ENCODE assay signal across 11 cellular contexts in the genomic region with DNA sequence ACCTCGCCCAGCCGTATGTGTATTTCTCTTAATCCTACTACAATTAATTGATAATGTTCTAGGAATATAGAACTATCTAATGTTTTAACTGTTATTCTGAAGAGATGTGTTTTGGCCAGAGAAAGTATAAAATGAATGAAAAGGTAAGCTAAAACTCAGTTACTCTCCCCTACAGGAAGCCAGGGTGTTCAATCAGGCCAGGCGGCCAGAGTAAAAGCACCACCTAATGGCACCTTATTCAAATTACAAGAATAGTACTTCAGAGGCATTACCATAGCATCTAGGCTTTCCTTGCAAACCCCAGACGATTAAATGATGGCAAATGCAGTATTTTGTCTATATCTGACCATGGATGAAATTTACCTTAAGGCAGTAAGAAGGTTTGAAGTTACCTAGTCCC. TPM values are rescaled to one million over a fixed set of nuclear protein-coding genes. Genes with fewer than 3 reads are reported as not detected.
DNase-seq lines count a peak whose midpoint lies in the region; ATAC-seq, FAIRE-seq and TF ChIP-seq lines count a peak whose summit lies in the region.
"Had no signal": no experiment of that assay in that cellular context is flagged by ENCODE, and none has a peak within 500 bp of the region (broad histone marks: within the 10 kb centered on the region; RNA-seq: fewer than 3 reads in every experiment).

No MANE protein-coding gene starts in this region.

- H3K4me1 ChIP-seq in neuronal stem cell (ENCODE audit: control insufficient read depth in 2 of 2, insufficient read depth in 1 of 2, low read depth in 1 of 2, low read length in 2 of 2) = no peaks in the 10 kb centered on the region
- H3K4me1 ChIP-seq: spleen had no signal

- WGBS in neuronal stem cell (ENCODE audit: extremely low coverage in 2 of 2, insufficient read length in 2 of 2, insufficient replicate concordance in 1 of 2), 2 donors = no CpG with 5 or more reads among the region's 4 CpGs

- H3K9me3 ChIP-seq in neuronal stem cell (replicated peaks in 1 of 2; ENCODE audit: control insufficient read depth in 2 of 2, insufficient read depth in 1 of 2, low read depth in 1 of 2, low read length in 2 of 2) = peaks cover 0 to 4% of the 10 kb centered on the region in 2 donors
- H3K9me3 ChIP-seq: spleen had no signal

- TF ChIP-seq CTCF in C4-2B (conservative IDR thresholded peaks at IDR 0.05) (peak; percentile 60), fibroblast of pulmonary artery (IDR thresholded peaks at IDR 0.05; ENCODE audit: low read length, missing control alignments) (peak; percentile 29)

- H3K4ac ChIP-seq in neuronal stem cell (ENCODE audit: low read length) = no peak overlapping the region

- H3K23ac ChIP-seq in neuronal stem cell (ENCODE audit: low read depth, low read length, poor library complexity) = no peak overlapping the region

- H3K4me1 Mint-ChIP-seq in stimulated activated effector memory CD8-positive, alpha-beta T cell treated with anti-CD3 and anti-CD28 coated beads, Interleukin-12 subunit alpha, Interleukin-12 subunit beta, amount 100 ng/mL, for 72 hours = peaks cover 13% of the 10 kb centered on the region

- no peaks in the 10 kb centered on the region for H3K79me1 ChIP-seq in neuronal stem cell (ENCODE audit: low read depth, low read length)

- H3K18ac ChIP-seq in neuronal stem cell (ENCODE audit: low read length) = no peak overlapping the region

- H3K36me3 ChIP-seq in neuronal stem cell (replicated peaks in 1 of 2; ENCODE audit: control insufficient read depth in 2 of 2, insufficient read depth in 2 of 2, low read length in 2 of 2) = no peaks in the 10 kb centered on the region
- H3K36me3 ChIP-seq: spleen had no signal

- no peak overlapping the region for H2BK5ac ChIP-seq in neuronal stem cell (ENCODE audit: low read length)

- POLR2A ChIA-PET in HEK293T (lab: Yijun Ruan, JAX) = no interaction called here

- H3K9ac ChIP-seq in neuronal stem cell (ENCODE audit: low read depth, low read length, poor library complexity) = no peak overlapping the region

- H4K8ac ChIP-seq in neuronal stem cell (ENCODE audit: low read depth, low read length) = no peak overlapping the region

- peak; percentile 77 for FAIRE-seq in GM18507 (lab: Jason Lieb, UNC)

- no peak overlapping the region for H2AK5ac ChIP-seq in neuronal stem cell (ENCODE audit: low read depth, low read length)

- no peaks in the 10 kb centered on the region for H3K36me3 Mint-ChIP-seq in stimulated activated effector memory CD8-positive, alpha-beta T cell treated with anti-CD3 and anti-CD28 coated beads, Interleukin-12 subunit alpha, Interleukin-12 subunit beta, amount 100 ng/mL, for 72 hours

- H3K27me3 ChIP-seq in neuronal stem cell (ENCODE audit: control insufficient read depth in 3 of 3, insufficient read depth in 3 of 3, low read depth in 1 of 3, low read length in 3 of 3) = peaks cover 0 to 19% (median 0%) of the 10 kb centered on the region in 3 experiments
- H3K27me3 ChIP-seq: spleen had no signal

- no peak overlapping the region for H2BK15ac ChIP-seq in neuronal stem cell (ENCODE audit: low read length)

- H3K4me3 ChIP-seq in fibroblast of pulmonary artery (replicated peaks; ENCODE audit: low read depth, low read length) (no peak overlapping the region), neuronal stem cell (ENCODE audit: low read length in 2 of 2) (no peak overlapping the region)
- H3K4me3 ChIP-seq: spleen had no signal

- CTCF ChIA-PET in HEK293T (lab: Yijun Ruan, JAX) = no interaction called here

- DNase-seq in GM18507 (ENCODE audit: extremely low spot score, insufficient read length, low read depth) = no peak
- DNase-seq in OCI-M1 (lab: John Stamatoyannopoulos, UW) = peak; percentile 44
- peak; percentile 42 for DNase-seq in fibroblast of pulmonary artery (ENCODE audit: low read depth)
- no peak for DNase-seq in HEK293T (ENCODE audit: extremely low spot score)
- no peak for DNase-seq in stimulated activated effector memory CD8-positive, alpha-beta T cell treated with anti-CD3 and anti-CD28 coated beads, Interleukin-12 subunit alpha, Interleukin-12 subunit beta, amount 100 ng/mL, for 72 hours (ENCODE audit: low spot score in 2 of 2)
- DNase-seq in activated effector memory CD4-positive, alpha-beta T cell treated with Interleukin-2 at 50 U/mL for 16 hours = no peak
- DNase-seq in neuronal stem cell (ENCODE audit: low spot score) = no peak
- DNase-seq: activated CD8-positive, alpha-beta memory T cell treated with anti-CD3 and anti-CD28 coated beads, Interleukin-2, amount 50 U/mL, for 4 hours; NCI-H774; spleen had no signal

- H4K91ac ChIP-seq in neuronal stem cell (ENCODE audit: low read depth, low read length, poor library complexity) = no peak overlapping the region

- H3K14ac ChIP-seq in neuronal stem cell (ENCODE audit: low read length) = no peak overlapping the region

- H3K27ac ChIP-seq in C4-2B (no peak overlapping the region), neuronal stem cell (replicated peaks; ENCODE audit: low read length) (no peak overlapping the region)
- H3K27ac ChIP-seq: spleen had no signal

- no peak overlapping the region for H3K4me2 ChIP-seq in neuronal stem cell (ENCODE audit: insufficient read depth, low read length, poor library complexity, severe bottlenecking)

- H3K4me3 Mint-ChIP-seq in stimulated activated effector memory CD8-positive, alpha-beta T cell treated with anti-CD3 and anti-CD28 coated beads, Interleukin-12 subunit alpha, Interleukin-12 subunit beta, amount 100 ng/mL, for 72 hours = no peak overlapping the region

- no peaks in the 10 kb centered on the region for H3K9me3 Mint-ChIP-seq in stimulated activated effector memory CD8-positive, alpha-beta T cell treated with anti-CD3 and anti-CD28 coated beads, Interleukin-12 subunit alpha, Interleukin-12 subunit beta, amount 100 ng/mL, for 72 hours

- H2BK12ac ChIP-seq in neuronal stem cell (ENCODE audit: low read length) = no peak overlapping the region

- no peak overlapping the region for H2BK120ac ChIP-seq in neuronal stem cell (ENCODE audit: low read depth, low read length)

- no peak overlapping the region for H2AFZ ChIP-seq in neuronal stem cell (ENCODE audit: low read length)

- no peak for ATAC-seq in stimulated activated effector memory CD8-positive, alpha-beta T cell treated with anti-CD3 and anti-CD28 coated beads, Interleukin-12 subunit alpha, Interleukin-12 subunit beta, amount 100 ng/mL, for 72 hours

- no peak overlapping the region for H3K27ac Mint-ChIP-seq in stimulated activated effector memory CD8-positive, alpha-beta T cell treated with anti-CD3 and anti-CD28 coated beads, Interleukin-12 subunit alpha, Interleukin-12 subunit beta, amount 100 ng/mL, for 72 hours

TF ChIP-seq in HEK293T, 16 proteins besides CTCF, POLR2A, EP300 and RAD21:
- TF ChIP-seq CTBP1 (IDR thresholded peaks at IDR 0.05; ENCODE audit: borderline replicate concordance) = no peak

RNA-seq across cellular contexts. Expression of a gene that starts 10.4 kb away (rescaled TPM):
- 1.8 TPM for polyA plus RNA-seq in neuronal stem cell (2013, experiment 1 of 2)
- 1.9 TPM for polyA plus RNA-seq in neuronal stem cell (2013, experiment 2 of 2)

Comparison
In these comparisons a context has a peak if more than half of its experiments do, and no peak if none do; other contexts are left out.
1. DNase-seq: peak in OCI-M1 (single experiment) and fibroblast of pulmonary artery (single experiment); none in GM18507 (single experiment), HEK293T (single experiment), stimulated activated effector memory CD8-positive, alpha-beta T cell treated with anti-CD3 and anti-CD28 coated beads, Interleukin-12 subunit alpha, Interleukin-12 subunit beta, amount 100 ng/mL, for 72 hours (0 of 2), activated effector memory CD4-positive, alpha-beta T cell treated with Interleukin-2 at 50 U/mL for 16 hours (single experiment) and neuronal stem cell (single experiment).